1 cellular context compared by ENCODE assay signal in the genomic region with DNA sequence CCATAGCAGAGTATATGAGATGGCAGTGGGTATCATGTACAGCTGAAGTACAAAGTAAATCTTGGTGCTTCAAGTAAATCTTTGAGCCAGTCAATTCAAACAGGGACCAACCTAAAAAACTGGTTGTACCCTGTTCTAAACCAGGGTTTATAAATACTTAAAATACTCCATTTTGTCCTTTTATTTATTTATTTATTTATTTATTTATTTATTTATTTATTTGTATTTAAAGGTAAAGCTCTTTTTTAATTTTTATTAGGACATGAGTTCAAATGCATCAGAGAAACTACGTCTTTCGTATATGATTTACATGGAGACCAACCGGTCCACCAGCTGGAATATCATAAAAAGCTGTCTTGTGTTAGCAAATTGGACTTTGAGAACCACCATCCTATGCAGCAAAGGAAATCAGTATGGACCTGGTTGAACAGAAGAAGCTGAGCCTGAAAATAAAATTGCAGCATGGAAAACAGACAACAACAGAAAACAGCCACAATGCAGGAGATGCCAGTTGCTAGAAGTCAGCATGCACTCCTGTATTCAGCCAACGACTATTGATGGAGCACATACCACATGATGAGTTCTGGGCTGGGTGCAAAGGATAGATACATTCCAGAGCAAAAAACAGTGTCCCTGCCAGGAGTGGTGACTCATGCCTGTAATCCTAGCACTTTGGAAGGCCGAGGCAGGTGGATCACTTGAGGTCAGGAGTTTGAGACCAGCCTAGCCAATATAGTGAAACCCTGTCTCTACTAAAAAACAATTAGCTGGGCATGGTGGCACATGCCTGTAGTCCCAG.
TF ChIP-seq lines count a peak whose summit lies in the region.

No MANE protein-coding gene starts in this region.

TF ChIP-seq in SK-N-SH, 30 proteins besides CTCF, POLR2A, EP300 and RAD21 (continued from another document):
- TF ChIP-seq, protein P1, sequence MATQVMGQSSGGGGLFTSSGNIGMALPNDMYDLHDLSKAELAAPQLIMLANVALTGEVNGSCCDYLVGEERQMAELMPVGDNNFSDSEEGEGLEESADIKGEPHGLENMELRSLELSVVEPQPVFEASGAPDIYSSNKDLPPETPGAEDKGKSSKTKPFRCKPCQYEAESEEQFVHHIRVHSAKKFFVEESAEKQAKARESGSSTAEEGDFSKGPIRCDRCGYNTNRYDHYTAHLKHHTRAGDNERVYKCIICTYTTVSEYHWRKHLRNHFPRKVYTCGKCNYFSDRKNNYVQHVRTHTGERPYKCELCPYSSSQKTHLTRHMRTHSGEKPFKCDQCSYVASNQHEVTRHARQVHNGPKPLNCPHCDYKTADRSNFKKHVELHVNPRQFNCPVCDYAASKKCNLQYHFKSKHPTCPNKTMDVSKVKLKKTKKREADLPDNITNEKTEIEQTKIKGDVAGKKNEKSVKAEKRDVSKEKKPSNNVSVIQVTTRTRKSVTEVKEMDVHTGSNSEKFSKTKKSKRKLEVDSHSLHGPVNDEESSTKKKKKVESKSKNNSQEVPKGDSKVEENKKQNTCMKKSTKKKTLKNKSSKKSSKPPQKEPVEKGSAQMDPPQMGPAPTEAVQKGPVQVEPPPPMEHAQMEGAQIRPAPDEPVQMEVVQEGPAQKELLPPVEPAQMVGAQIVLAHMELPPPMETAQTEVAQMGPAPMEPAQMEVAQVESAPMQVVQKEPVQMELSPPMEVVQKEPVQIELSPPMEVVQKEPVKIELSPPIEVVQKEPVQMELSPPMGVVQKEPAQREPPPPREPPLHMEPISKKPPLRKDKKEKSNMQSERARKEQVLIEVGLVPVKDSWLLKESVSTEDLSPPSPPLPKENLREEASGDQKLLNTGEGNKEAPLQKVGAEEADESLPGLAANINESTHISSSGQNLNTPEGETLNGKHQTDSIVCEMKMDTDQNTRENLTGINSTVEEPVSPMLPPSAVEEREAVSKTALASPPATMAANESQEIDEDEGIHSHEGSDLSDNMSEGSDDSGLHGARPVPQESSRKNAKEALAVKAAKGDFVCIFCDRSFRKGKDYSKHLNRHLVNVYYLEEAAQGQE (IDR thresholded peaks at IDR 0.05; ENCODE audit: low read depth, low read length): no peak
- TF ChIP-seq NRF1 (IDR thresholded peaks at IDR 0.05; ENCODE audit: low read depth, low read length) (no peak), GABPA (IDR thresholded peaks at IDR 0.05; ENCODE audit: low read depth) (no peak), CHD2 (IDR thresholded peaks at IDR 0.05; ENCODE audit: low read length, partially characterized antibody) (no peak), RXRA (IDR thresholded peaks at IDR 0.05; ENCODE audit: borderline replicate concordance, low read depth) (no peak), EZH2phosphoT487 (IDR thresholded peaks at IDR 0.05; ENCODE audit: borderline replicate concordance, low read depth) (no peak), ELF1 (IDR thresholded peaks at IDR 0.05) (no peak), NFIC (IDR thresholded peaks at IDR 0.05; ENCODE audit: borderline replicate concordance) (peak; percentile 81), YY1 (IDR thresholded peaks at IDR 0.05; ENCODE audit: low read depth) (no peak), FOSL2 (IDR thresholded peaks at IDR 0.05; ENCODE audit: borderline replicate concordance, low read depth) (peak; percentile 73; the same call in 1 of the 2 replicates), GATA2 (CRISPR knock-in tag; IDR thresholded peaks at IDR 0.05) (no peak), TAF1 (IDR thresholded peaks at IDR 0.05; ENCODE audit: borderline replicate concordance, low read depth, low read length) (no peak), FOXM1 (IDR thresholded peaks at IDR 0.05; ENCODE audit: low read depth) (no peak), RFX5 (IDR thresholded peaks at IDR 0.05; ENCODE audit: low read length) (no peak), RCOR1 (IDR thresholded peaks at IDR 0.05; ENCODE audit: low read length) (no peak), SMC3 (IDR thresholded peaks at IDR 0.05; ENCODE audit: low read depth, low read length) (0 out of 2 replicates have a peak, but pooled peaks have one; percentile 4), POLR2AphosphoS5 (IDR thresholded peaks at IDR 0.05; ENCODE audit: low read depth, low read length) (no peak)
- TF ChIP-seq, protein P2, sequence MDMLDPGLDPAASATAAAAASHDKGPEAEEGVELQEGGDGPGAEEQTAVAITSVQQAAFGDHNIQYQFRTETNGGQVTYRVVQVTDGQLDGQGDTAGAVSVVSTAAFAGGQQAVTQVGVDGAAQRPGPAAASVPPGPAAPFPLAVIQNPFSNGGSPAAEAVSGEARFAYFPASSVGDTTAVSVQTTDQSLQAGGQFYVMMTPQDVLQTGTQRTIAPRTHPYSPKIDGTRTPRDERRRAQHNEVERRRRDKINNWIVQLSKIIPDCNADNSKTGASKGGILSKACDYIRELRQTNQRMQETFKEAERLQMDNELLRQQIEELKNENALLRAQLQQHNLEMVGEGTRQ (IDR thresholded peaks at IDR 0.05; ENCODE audit: borderline replicate concordance, low read depth, low read length): no peak
- TF ChIP-seq, protein P3, sequence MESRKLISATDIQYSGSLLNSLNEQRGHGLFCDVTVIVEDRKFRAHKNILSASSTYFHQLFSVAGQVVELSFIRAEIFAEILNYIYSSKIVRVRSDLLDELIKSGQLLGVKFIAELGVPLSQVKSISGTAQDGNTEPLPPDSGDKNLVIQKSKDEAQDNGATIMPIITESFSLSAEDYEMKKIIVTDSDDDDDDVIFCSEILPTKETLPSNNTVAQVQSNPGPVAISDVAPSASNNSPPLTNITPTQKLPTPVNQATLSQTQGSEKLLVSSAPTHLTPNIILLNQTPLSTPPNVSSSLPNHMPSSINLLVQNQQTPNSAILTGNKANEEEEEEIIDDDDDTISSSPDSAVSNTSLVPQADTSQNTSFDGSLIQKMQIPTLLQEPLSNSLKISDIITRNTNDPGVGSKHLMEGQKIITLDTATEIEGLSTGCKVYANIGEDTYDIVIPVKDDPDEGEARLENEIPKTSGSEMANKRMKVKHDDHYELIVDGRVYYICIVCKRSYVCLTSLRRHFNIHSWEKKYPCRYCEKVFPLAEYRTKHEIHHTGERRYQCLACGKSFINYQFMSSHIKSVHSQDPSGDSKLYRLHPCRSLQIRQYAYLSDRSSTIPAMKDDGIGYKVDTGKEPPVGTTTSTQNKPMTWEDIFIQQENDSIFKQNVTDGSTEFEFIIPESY (IDR thresholded peaks at IDR 0.05; ENCODE audit: borderline replicate concordance, low read depth): no peak
- TF ChIP-seq, protein P4, sequence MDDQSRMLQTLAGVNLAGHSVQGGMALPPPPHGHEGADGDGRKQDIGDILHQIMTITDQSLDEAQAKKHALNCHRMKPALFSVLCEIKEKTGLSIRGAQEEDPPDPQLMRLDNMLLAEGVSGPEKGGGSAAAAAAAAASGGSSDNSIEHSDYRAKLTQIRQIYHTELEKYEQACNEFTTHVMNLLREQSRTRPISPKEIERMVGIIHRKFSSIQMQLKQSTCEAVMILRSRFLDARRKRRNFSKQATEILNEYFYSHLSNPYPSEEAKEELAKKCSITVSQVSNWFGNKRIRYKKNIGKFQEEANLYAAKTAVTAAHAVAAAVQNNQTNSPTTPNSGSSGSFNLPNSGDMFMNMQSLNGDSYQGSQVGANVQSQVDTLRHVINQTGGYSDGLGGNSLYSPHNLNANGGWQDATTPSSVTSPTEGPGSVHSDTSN (IDR thresholded peaks at IDR 0.05): peak; percentile 43; the same call in 1 of the 2 replicates
- TF ChIP-seq, protein P5, sequence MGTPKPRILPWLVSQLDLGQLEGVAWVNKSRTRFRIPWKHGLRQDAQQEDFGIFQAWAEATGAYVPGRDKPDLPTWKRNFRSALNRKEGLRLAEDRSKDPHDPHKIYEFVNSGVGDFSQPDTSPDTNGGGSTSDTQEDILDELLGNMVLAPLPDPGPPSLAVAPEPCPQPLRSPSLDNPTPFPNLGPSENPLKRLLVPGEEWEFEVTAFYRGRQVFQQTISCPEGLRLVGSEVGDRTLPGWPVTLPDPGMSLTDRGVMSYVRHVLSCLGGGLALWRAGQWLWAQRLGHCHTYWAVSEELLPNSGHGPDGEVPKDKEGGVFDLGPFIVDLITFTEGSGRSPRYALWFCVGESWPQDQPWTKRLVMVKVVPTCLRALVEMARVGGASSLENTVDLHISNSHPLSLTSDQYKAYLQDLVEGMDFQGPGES (IDR thresholded peaks at IDR 0.05; ENCODE audit: low read depth, low read length): no peak
